ENCODE assay signal across 7 cellular contexts in the genomic region with DNA sequence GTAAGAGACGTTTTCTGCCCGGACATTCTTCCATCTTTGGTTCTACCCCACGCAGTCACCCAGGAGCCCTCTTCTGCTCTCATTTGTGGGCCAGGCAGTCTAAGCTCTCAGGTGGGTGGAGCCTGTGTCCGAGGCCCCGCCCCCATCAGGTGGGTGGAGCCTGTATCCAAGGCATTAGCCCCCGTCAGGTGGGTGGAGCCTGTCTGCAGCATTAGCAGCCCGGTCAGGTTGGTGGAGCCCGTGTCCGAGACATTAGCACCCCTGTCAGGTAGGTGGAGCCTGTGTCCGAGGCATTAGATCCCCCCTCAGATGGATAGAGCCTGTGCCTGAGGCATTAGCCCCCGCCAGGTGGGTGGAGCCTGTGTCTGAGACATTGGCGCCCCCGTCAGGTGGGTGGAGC. TPM values are rescaled to one million over a fixed set of nuclear protein-coding genes. Genes with fewer than 3 reads are reported as not detected.
A peak's percentile ranks its signal among the peaks of the same experiment; 100 is the strongest.
DNase-seq lines count a peak whose midpoint lies in the region; ATAC-seq, FAIRE-seq and TF ChIP-seq lines count a peak whose summit lies in the region.

No MANE protein-coding gene starts in this region.

- POLR2A ChIA-PET in HEK293 (lab: Yijun Ruan, JAX), result no interaction called here
- POLR2A ChIA-PET in T-cell (lab: Charles Lee), result no interaction called here
- POLR2A ChIA-PET in GM12878 (lab: Charles Lee), result no interaction called here

- H3K79me2 ChIP-seq in GM12878 (ENCODE audit: control insufficient read depth, insufficient read depth, low read length), result no peaks in the 10 kb centered on the region

- H3K4me1 Mint-ChIP-seq in T-cell (peaks cover 0 to 2% (median 0%) of the 10 kb centered on the region in 3 donors), chondrocyte (ENCODE audit: low read depth) (no peaks in the 10 kb centered on the region)

- H3K4me2 ChIP-seq in GM12878 (ENCODE audit: control insufficient read depth, insufficient read depth), result no peak overlapping the region

- H3K27ac Mint-ChIP-seq in T-cell (no peak overlapping the region), chondrocyte (ENCODE audit: unreplicated experiment) (no peak overlapping the region)

- H3K27me3 ChIP-seq in GM12878 (replicated peaks in 1 of 2; ENCODE audit: control insufficient read depth in 2 of 2, insufficient read depth in 2 of 2, low read length in 1 of 2), result no peaks in the 10 kb centered on the region

- no peak for TF ChIP-seq RAD21 in GM12878 (IDR thresholded peaks at IDR 0.05; ENCODE audit: insufficient read depth, low read depth, low read length)

- CTCF ChIA-PET in HEK293 (lab: Yijun Ruan, JAX), result no interaction called here
- CTCF ChIA-PET in T-cell (lab: Charles Lee), result no interaction called here
- CTCF ChIA-PET in GM12878 (lab: Yijun Ruan, JAX), result no interaction called here

- H3K36me3 ChIP-seq in HEK293 (ENCODE audit: control insufficient read depth in 2 of 2, insufficient read depth in 1 of 2, low read length in 2 of 2) (no peaks in the 10 kb centered on the region), GM12878 (ENCODE audit: control insufficient read depth in 2 of 2, insufficient read depth in 2 of 2, low read length in 1 of 2) (peaks cover 0 to 33% of the 10 kb centered on the region in 2 experiments; a peak in 3 of 4 replicates)

- H3K4me3 ChIP-seq in HEK293 (ENCODE audit: low read depth, low read length), result no peak overlapping the region
- H3K4me3 ChIP-seq in GM12878, result no peak overlapping the region

- H3K4me1 ChIP-seq in HEK293 (ENCODE audit: control insufficient read depth, insufficient read depth, low read length) (no peaks in the 10 kb centered on the region), GM12878 (ENCODE audit: control insufficient read depth, insufficient read depth, low read length) (peaks cover 3% of the 10 kb centered on the region)

- no peaks in the 10 kb centered on the region for H4K20me1 ChIP-seq in GM12878 (ENCODE audit: control insufficient read depth, insufficient read depth)

- ATAC-seq in T-cell (replicated peaks in 1 of 4) (peak in 2 of 4 experiments; percentile 36 to 49), GM12878 (peak; percentile 58), left lobe of liver (no peak)

- TF ChIP-seq POLR2A in GM12878 (IDR thresholded peaks at IDR 0.05; ENCODE audit: low read depth, low read length), result no peak; the same call in 1 of the 2 replicates

- RAD21 ChIA-PET in GM12878 (lab: Charles Lee; ENCODE audit: unreplicated experiment), result no interaction called here

- TF ChIP-seq EP300 in GM12878 (IDR thresholded peaks at IDR 0.05; ENCODE audit: borderline replicate concordance in 1 of 2, control insufficient read depth in 1 of 2, low read depth in 2 of 2, low read length in 2 of 2), result no peak

- peak in 29 of 34 experiments; percentile 13 to 60 (median 35) for DNase-seq in T-cell
- no peak for DNase-seq in GM12878 (ENCODE audit: low read depth, low spot score)
- peak; percentile 36 for DNase-seq in stimulated activated CD8-positive, alpha-beta memory T cell treated with anti-CD3 and anti-CD28 coated beads, Interleukin-15, amount 100 ng/mL, for 1 hour (ENCODE audit: low read depth)
- DNase-seq in left lobe of liver (ENCODE audit: low spot score), result no peak
- no peak for DNase-seq in NCI-H524 (lab: John Stamatoyannopoulos, UW)
- DNase-seq in chondrocyte (ENCODE audit: low spot score), result no peak

- in situ Hi-C loops in GM12878 (cut with MboI), result no loop called here

- H3K27me3 Mint-ChIP-seq in T-cell, result no peaks in the 10 kb centered on the region
- no peaks in the 10 kb centered on the region for H3K27me3 Mint-ChIP-seq in chondrocyte (ENCODE audit: low read depth)

- TF ChIP-seq CTCF in HEK293 (tag by site-specific recombination; IDR thresholded peaks at IDR 0.05), result no peak
- no peak for TF ChIP-seq CTCF in GM12878 (IDR thresholded peaks at IDR 0.05 in 2 of 3, conservative IDR thresholded peaks at IDR 0.05 in 1 of 3; ENCODE audit: control insufficient read depth in 2 of 3, extremely low read depth in 1 of 3, insufficient read depth in 1 of 3, low read depth in 3 of 3, low read length in 3 of 3)
- no peak for TF ChIP-seq CTCF in chondrocyte (IDR thresholded peaks at IDR 0.05)

- H3K9me3 ChIP-seq in HEK293 (ENCODE audit: control insufficient read depth, insufficient read depth, low read depth, low read length), result no peaks in the 10 kb centered on the region
- H3K9me3 ChIP-seq in GM12878 (replicated peaks; ENCODE audit: control insufficient read depth, insufficient read depth, low read length), result no peaks in the 10 kb centered on the region

- 90% methylated on average over 11 of the region's 13 CpGs for WGBS in GM12878 (ENCODE audit: insufficient coverage, insufficient replicate concordance, low lambda C conversion rate, missing lambda C conversion rate)

- no peak overlapping the region for H2AFZ ChIP-seq in GM12878 (ENCODE audit: control insufficient read depth, low read depth, low read length)

- no peak overlapping the region for H3K4me3 Mint-ChIP-seq in T-cell
- H3K4me3 Mint-ChIP-seq in chondrocyte (ENCODE audit: unreplicated experiment), result no peak overlapping the region

- FAIRE-seq in GM12878 (lab: Jason Lieb, UNC), result no peak

- intact Hi-C loops in GM12878 (cut with micrococcal nuclease; ENCODE audit: unreplicated experiment), result no loop called here

- no peaks in the 10 kb centered on the region for H3K9me3 Mint-ChIP-seq in T-cell
- H3K9me3 Mint-ChIP-seq in chondrocyte (ENCODE audit: low read depth), result no peaks in the 10 kb centered on the region

- no TSS peak for BruUV-seq in GM12878 (replicated peaks; lab: Mats Ljungman, UMichigan)

- H3K9ac ChIP-seq in GM12878 (ENCODE audit: control insufficient read depth, insufficient read depth, low read length), result no peak overlapping the region

- no peak overlapping the region for H3K27ac ChIP-seq in HEK293 (ENCODE audit: extremely low read depth, low read depth, low read length)
- no peak overlapping the region for H3K27ac ChIP-seq in GM12878 (ENCODE audit: control insufficient read depth, insufficient read depth)

- SMC1A ChIA-PET in GM12878 (lab: Charles Lee; ENCODE audit: uncharacterized antibody, unreplicated experiment), result no interaction called here

- H3K36me3 Mint-ChIP-seq in T-cell (peaks cover 37% of the 10 kb centered on the region), chondrocyte (ENCODE audit: low read depth) (peaks cover 26% of the 10 kb centered on the region)

TF ChIP-seq in HEK293, 187 proteins besides CTCF, POLR2A, EP300 and RAD21:
- peak; percentile 40 for TF ChIP-seq SP2 (tag by site-specific recombination; IDR thresholded peaks at IDR 0.05)
- 0 out of 2 replicates have a peak, but pooled peaks have one; percentile 19 for TF ChIP-seq KLF9 (tag by site-specific recombination; IDR thresholded peaks at IDR 0.05; ENCODE audit: low read depth)
- peak; percentile 57 for TF ChIP-seq SP3 (tag by site-specific recombination; IDR thresholded peaks at IDR 0.05)
- no peak for TF ChIP-seq ZNF214 (tag by site-specific recombination; IDR thresholded peaks at IDR 0.05; ENCODE audit: borderline replicate concordance)
- TF ChIP-seq EGR2 (tag by site-specific recombination; IDR thresholded peaks at IDR 0.05; ENCODE audit: low read depth), result 0 out of 2 replicates have a peak, but pooled peaks have one; percentile 29

TF ChIP-seq in GM12878, 131 proteins besides CTCF, POLR2A, EP300 and RAD21 (continues in another document):
- TF ChIP-seq, protein P1, sequence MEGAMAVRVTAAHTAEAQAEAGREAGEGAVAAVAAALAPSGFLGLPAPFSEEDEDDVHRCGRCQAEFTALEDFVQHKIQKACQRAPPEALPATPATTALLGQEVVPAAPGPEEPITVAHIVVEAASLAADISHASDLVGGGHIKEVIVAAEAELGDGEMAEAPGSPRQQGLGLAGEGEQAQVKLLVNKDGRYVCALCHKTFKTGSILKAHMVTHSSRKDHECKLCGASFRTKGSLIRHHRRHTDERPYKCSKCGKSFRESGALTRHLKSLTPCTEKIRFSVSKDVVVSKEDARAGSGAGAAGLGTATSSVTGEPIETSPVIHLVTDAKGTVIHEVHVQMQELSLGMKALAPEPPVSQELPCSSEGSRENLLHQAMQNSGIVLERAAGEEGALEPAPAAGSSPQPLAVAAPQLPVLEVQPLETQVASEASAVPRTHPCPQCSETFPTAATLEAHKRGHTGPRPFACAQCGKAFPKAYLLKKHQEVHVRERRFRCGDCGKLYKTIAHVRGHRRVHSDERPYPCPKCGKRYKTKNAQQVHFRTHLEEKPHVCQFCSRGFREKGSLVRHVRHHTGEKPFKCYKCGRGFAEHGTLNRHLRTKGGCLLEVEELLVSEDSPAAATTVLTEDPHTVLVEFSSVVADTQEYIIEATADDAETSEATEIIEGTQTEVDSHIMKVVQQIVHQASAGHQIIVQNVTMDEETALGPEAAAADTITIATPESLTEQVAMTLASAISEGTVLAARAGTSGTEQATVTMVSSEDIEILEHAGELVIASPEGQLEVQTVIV (IDR thresholded peaks at IDR 0.05; ENCODE audit: borderline replicate concordance, partially characterized antibody), result no peak
- no peak for TF ChIP-seq RFX5 (IDR thresholded peaks at IDR 0.05; ENCODE audit: low read depth, low read length)

RNA-seq across cellular contexts. Expression of a gene that starts 45.5 kb away (rescaled TPM):
- total RNA-seq in T-cell, result 10 to 100 TPM; 18.4 to 33.9 (median 25.3) TPM
- 0.20 and 0.21 TPM in 2 replicates for total RNA-seq in GM12878 (2013; cell fraction: nucleolus; rRNA removed)
- not detected in 2 replicates for total RNA-seq in GM12878 (2014; rRNA removed)
- total RNA-seq in GM12878 (2014; rRNA removed; fragmentation: Illumina TruSeq; extraction: Trizol), result not detected in 2 replicates
- 0.08 and 0.18 TPM in 2 replicates for total RNA-seq in GM12878 (2021)
- not detected for polyA plus RNA-seq in GM12878 (2011; ENCODE audit: low read depth)
- polyA plus RNA-seq in GM12878 (2011; rRNA removed), result 0.04 TPM in 1 of 2 replicates, not detected in the other
- 0.03 and 0.06 TPM in 2 replicates for polyA plus RNA-seq in GM12878 (2011; cell fraction: cytosol; rRNA removed)
- polyA plus RNA-seq in GM12878 (2011; cell fraction: nucleus; rRNA removed), result 0.55 and 0.61 TPM in 2 replicates
- polyA plus RNA-seq in GM12878 (2012), result 0.03 and 0.07 TPM in 2 replicates
- 0.13 TPM in 1 of 2 replicates, not detected in the other for polyA plus RNA-seq in GM12878 (2014; fragmentation: Illumina TruSeq; extraction: Trizol)
- not detected for polyA plus RNA-seq in GM12878 (2014; fragmentation: Nextera tagmentation; extraction: Ambion mirVana)
- 0.01 and 0.18 TPM in 2 replicates for polyA plus RNA-seq in GM12878 (2014; rRNA removed)
- polyA plus RNA-seq in GM12878 (2016; fragmentation: Nextera tagmentation; extraction: Ambion mirVana), result not detected
- polyA minus RNA-seq in GM12878 (2011; rRNA and poly(A)+ RNA removed), result 0.31 and 0.37 TPM in 2 replicates
- polyA minus RNA-seq in GM12878 (2011; cell fraction: cytosol; rRNA and poly(A)+ RNA removed), result not detected in 2 replicates
- 0.24 and 0.48 TPM in 2 replicates for polyA minus RNA-seq in GM12878 (2011; cell fraction: nucleus; rRNA and poly(A)+ RNA removed)
- 1.1 TPM for total RNA-seq in left lobe of liver
- total RNA-seq in chondrocyte, result 1.7 to 2.2 TPM (median 2.0 TPM) in 3 replicates

Comparison
In these comparisons a context has a peak if more than half of its experiments do, and no peak if none do; other contexts are left out.
1. DNase-seq: peak in T-cell (29 of 34) and stimulated activated CD8-positive, alpha-beta memory T cell treated with anti-CD3 and anti-CD28 coated beads, Interleukin-15, amount 100 ng/mL, for 1 hour (single experiment); none in GM12878 (single experiment), left lobe of liver (single experiment), NCI-H524 (0 of 2) and chondrocyte (single experiment).